ENCODE assay signal across 25 cellular contexts in the genomic region with DNA sequence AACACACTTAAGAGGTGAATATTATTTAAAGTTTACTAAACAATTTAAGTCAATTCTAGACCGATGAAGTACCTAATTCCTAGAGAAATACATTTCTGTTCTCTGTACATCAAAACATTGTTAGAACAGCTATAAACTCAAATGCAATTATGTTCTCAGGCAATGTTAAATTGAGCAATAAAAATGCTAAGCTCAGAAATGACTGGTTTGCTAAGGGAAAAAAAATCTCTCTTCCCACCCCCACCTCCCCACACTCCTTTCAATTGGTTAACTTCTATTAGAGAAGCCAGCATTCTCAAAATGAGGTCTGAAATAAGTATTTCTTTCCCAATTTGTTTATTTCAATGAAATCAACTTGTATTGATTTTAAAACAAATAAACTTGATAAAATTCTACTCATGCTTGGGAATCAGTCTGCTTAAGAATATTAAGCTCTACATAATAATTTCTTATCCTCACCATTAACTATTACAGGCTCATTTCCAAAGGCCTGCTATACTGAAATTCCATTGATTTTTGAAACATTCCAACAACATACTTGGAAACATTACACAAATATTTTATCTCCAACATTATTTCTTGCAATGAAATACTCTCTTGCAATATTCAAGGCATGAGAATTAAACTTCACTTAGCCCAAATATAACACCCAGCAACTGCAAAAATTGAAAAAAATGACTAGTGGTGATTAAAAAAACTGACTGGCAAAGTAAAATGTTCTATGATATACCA. TPM values are rescaled to one million over a fixed set of nuclear protein-coding genes. Genes with fewer than 3 reads are reported as not detected.
"Had no signal": no experiment of that assay in that cellular context is flagged by ENCODE, and none has a peak within 500 bp of the region (broad histone marks: within the 10 kb centered on the region; RNA-seq: fewer than 3 reads in every experiment).

No MANE protein-coding gene starts in this region.

- H3K4me3 ChIP-seq: body of pancreas, dorsolateral prefrontal cortex, prostate gland, right atrium auricular region, suprapubic skin, transverse colon, uterus had no signal

- H3K27ac Mint-ChIP-seq: activated CD4-positive, alpha-beta T cell treated with anti-CD3 and anti-CD28 coated beads for 36 hours; activated naive CD8-positive, alpha-beta T cell treated with anti-CD3 and anti-CD28 coated beads for 36 hours; activated T-helper 17 cell treated with anti-CD3 and anti-CD28 coated beads, Interleukin-2, amount 50 U/mL, for 72 hours; stimulated activated naive CD8-positive, alpha-beta T cell treated with anti-CD3 and anti-CD28 coated beads, Interleukin-15, Interleukin-2, amounts not matched to agents 100 ng/mL and 50 ng/mL, for 24 hours; T-helper 2 cell treated with Interferon-gamma antibody and Interleukin-4, amounts not matched to agents 5 μg/mL and 100 μg/mL, for 36 hours; WTC11 had no signal

- H3K4me1 Mint-ChIP-seq: activated CD4-positive, alpha-beta T cell treated with anti-CD3 and anti-CD28 coated beads for 36 hours had no signal

- H3K9me3 ChIP-seq: body of pancreas, prostate gland, right atrium auricular region, suprapubic skin, transverse colon, uterus had no signal

- H3K4me3 Mint-ChIP-seq: activated CD4-positive, alpha-beta T cell treated with anti-CD3 and anti-CD28 coated beads for 36 hours; activated naive CD8-positive, alpha-beta T cell treated with anti-CD3 and anti-CD28 coated beads for 36 hours; activated T-helper 17 cell treated with anti-CD3 and anti-CD28 coated beads, Interleukin-2, amount 50 U/mL, for 72 hours; neural crest cell; stimulated activated naive CD8-positive, alpha-beta T cell treated with anti-CD3 and anti-CD28 coated beads, Interleukin-15, Interleukin-2, amounts not matched to agents 100 ng/mL and 50 ng/mL, for 24 hours; T-helper 2 cell treated with Interferon-gamma antibody and Interleukin-4, amounts not matched to agents 5 μg/mL and 100 μg/mL, for 36 hours; WTC11 had no signal

- DNase-seq: activated CD4-positive, alpha-beta T cell treated with anti-CD3 and anti-CD28 coated beads for 36 hours; activated CD4-positive, alpha-beta T cell treated with anti-CD3 and anti-CD28 coated beads, Interleukin-2, amount 50 U/mL, for 48 hours; activated naive CD4-positive, alpha-beta T cell; activated naive CD8-positive, alpha-beta T cell treated with anti-CD3 and anti-CD28 coated beads for 36 hours; body of pancreas; caudate nucleus; dorsolateral prefrontal cortex; foreskin melanocyte; left ventricle myocardium superior; naive B cell; small intestine; stimulated activated CD4-positive, alpha-beta T cell treated with anti-CD3 and anti-CD28 coated beads, Interleukin-15, amount 100 ng/mL, for 24 hours; stimulated activated CD4-positive, alpha-beta T cell treated with anti-CD3 and anti-CD28 coated beads, Interleukin-2, amount 100 ng/mL, for 48 hours; transverse colon; uterus had no signal

- H3K36me3 ChIP-seq: prostate gland, uterus had no signal

- H3K27ac ChIP-seq: body of pancreas, dorsolateral prefrontal cortex, epithelial cell of prostate, prostate gland, right atrium auricular region, suprapubic skin, transverse colon, uterus had no signal

- ATAC-seq: activated CD4-positive, alpha-beta T cell treated with anti-CD3 and anti-CD28 coated beads for 36 hours; activated T-helper 17 cell treated with anti-CD3 and anti-CD28 coated beads, Interleukin-2, amount 50 U/mL, for 72 hours; body of pancreas; left ventricle myocardium superior; WTC11 had no signal

- H3K9me3 Mint-ChIP-seq: activated naive CD8-positive, alpha-beta T cell treated with anti-CD3 and anti-CD28 coated beads for 36 hours; activated T-helper 17 cell treated with anti-CD3 and anti-CD28 coated beads, Interleukin-2, amount 50 U/mL, for 72 hours; naive B cell; neural crest cell; stimulated activated naive CD8-positive, alpha-beta T cell treated with anti-CD3 and anti-CD28 coated beads, Interleukin-15, Interleukin-2, amounts not matched to agents 100 ng/mL and 50 ng/mL, for 24 hours; T-helper 2 cell treated with Interferon-gamma antibody and Interleukin-4, amounts not matched to agents 5 μg/mL and 100 μg/mL, for 36 hours; WTC11 had no signal

- H3K27me3 Mint-ChIP-seq: activated CD4-positive, alpha-beta T cell treated with anti-CD3 and anti-CD28 coated beads for 36 hours; activated naive CD8-positive, alpha-beta T cell treated with anti-CD3 and anti-CD28 coated beads for 36 hours; activated T-helper 17 cell treated with anti-CD3 and anti-CD28 coated beads, Interleukin-2, amount 50 U/mL, for 72 hours; naive B cell; stimulated activated naive CD8-positive, alpha-beta T cell treated with anti-CD3 and anti-CD28 coated beads, Interleukin-15, Interleukin-2, amounts not matched to agents 100 ng/mL and 50 ng/mL, for 24 hours had no signal

RNA-seq across cellular contexts. Expression of a gene that starts 53.4 kb away (rescaled TPM):
- total RNA-seq: kidney epithelial cell had no signal
